Comparison of ENCODE assay signal across 12 cellular contexts in genomic region chr1:244104309-244105060, GRCh38. TPM values are rescaled to one million over a fixed set of nuclear protein-coding genes. Genes with fewer than 3 reads are reported as not detected.
DNase-seq lines count a peak whose midpoint lies in the region; ATAC-seq lines count a peak whose summit lies in the region.
"Had no signal": no experiment of that assay in that cellular context is flagged by ENCODE, and none has a peak within 500 bp of the region (broad histone marks: within the 10 kb centered on the region; RNA-seq: fewer than 3 reads in every experiment).

No MANE protein-coding gene starts in this region.

- ATAC-seq in GM18517 (IDR thresholded peaks at IDR 0.05; ENCODE audit: unreplicated experiment): no peak
- ATAC-seq in GM18907 (IDR thresholded peaks at IDR 0.05; ENCODE audit: unreplicated experiment): no peak
- no peak for ATAC-seq in GM18519 (IDR thresholded peaks at IDR 0.05; ENCODE audit: low FRiP score, unreplicated experiment)
- no peak for ATAC-seq in HG02938 (IDR thresholded peaks at IDR 0.05; ENCODE audit: unreplicated experiment)
- ATAC-seq: T-helper 17 cell had no signal

- peak; percentile 93 for DNase-seq in Daoy (ENCODE audit: low read depth)
- DNase-seq in NCI-H226: peak; percentile 91
- peak; percentile 85 for DNase-seq in dedifferentiated amniotic fluid mesenchymal stem cell (ENCODE audit: extremely low spot score)
- peak; percentile 75 for DNase-seq in non-pigmented ciliary epithelial cell (ENCODE audit: low read depth)
- DNase-seq: dermis blood vessel endothelial cell, NCI-H524, nucleus accumbens, T-helper 17 cell had no signal

RNA-seq across cellular contexts. Expression of gene ZBTB18, which starts 53.4 kb away (rescaled TPM):
- 11.9 and 12.9 TPM in 2 replicates for total RNA-seq in Daoy (2014; rRNA removed; shearing (Covaris generic))
